8 cellular contexts compared by ENCODE assay signal in the genomic region with DNA sequence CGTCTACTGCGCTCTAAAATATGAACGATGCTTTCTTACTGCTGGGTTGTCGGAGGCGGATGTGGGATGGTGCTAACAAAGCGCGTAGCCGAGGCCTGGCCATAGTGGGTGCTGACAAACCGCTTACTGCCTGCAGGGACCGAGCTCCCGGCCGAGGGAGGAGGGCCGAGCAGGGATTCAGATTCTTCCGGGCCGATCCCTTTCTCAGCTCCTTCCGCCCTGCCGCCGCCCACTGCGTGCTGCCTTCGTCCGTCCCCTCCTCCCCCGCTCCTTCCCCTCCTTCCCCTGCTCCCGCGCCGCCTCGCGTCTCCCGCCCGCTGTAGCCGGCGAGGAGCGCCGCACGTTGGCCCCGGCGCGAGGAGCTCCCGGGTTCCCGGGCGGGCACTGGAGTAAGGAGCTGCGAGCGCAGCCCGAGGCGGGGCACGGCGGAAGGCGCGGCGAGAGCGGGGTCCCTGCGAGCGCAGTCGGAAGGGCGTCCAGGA. TPM values are rescaled to one million over a fixed set of nuclear protein-coding genes. Genes with fewer than 3 reads are reported as not detected.
DNase-seq lines count a peak whose midpoint lies in the region; ATAC-seq and TF ChIP-seq lines count a peak whose summit lies in the region.

STK32B (plus strand) TSS at position 271 of the 482 bp plus-strand sequence.

- no peaks in the 10 kb centered on the region for H3K36me3 ChIP-seq in vagina

- no peak within 1 kb of the TSS for H3K27ac Mint-ChIP-seq in WTC11
- H3K27ac Mint-ChIP-seq in naive thymus-derived CD8-positive, alpha-beta T cell: peak within 1 kb of the TSS in 1 of 10 donors; percentile 51

- DNase-seq in D341Med (ENCODE audit: low spot score): peak; percentile 74
- DNase-seq in HK-2 (ENCODE audit: unreplicated experiment): peak; percentile 90
- peak; percentile 70 for DNase-seq in WTC11 (ENCODE audit: low spot score)
- DNase-seq in fibroblast of peridontal ligament (ENCODE audit: extremely low read depth): peak; percentile 63
- DNase-seq in naive thymus-derived CD8-positive, alpha-beta T cell: no peak
- DNase-seq in vagina (ENCODE audit: extremely low spot score in 2 of 2): peak; percentile 61 to 81
- DNase-seq in effector CD8-positive, alpha-beta T cell (lab: John Stamatoyannopoulos, UW): no peak

- ATAC-seq in WTC11 (peak; percentile 68), HG03469 (IDR thresholded peaks at IDR 0.05; ENCODE audit: unreplicated experiment) (no peak)
- ATAC-seq in naive thymus-derived CD8-positive, alpha-beta T cell: peak; percentile 41 to 61

- CTCF ChIA-PET in WTC11 (lab: Charles Lee): interaction anchor here (0.6 to 2.2 kb wide), 24 partner anchors 8 to 658 kb away, joined by 3 to 10 read pairs (median 4); partner anchors contain the start of gene EVC2

- intact Hi-C loops in vagina (cut with DNase I): no loop called here

- peak within 1 kb of the TSS; percentile 49 to 64 for H3K4me3 ChIP-seq in vagina

- no peaks in the 10 kb centered on the region for H3K9me3 ChIP-seq in vagina

- H3K36me3 Mint-ChIP-seq in WTC11: no peaks in the 10 kb centered on the region
- H3K36me3 Mint-ChIP-seq in naive thymus-derived CD8-positive, alpha-beta T cell: no peaks in the 10 kb centered on the region

- POLR2A ChIA-PET in WTC11 (lab: Charles Lee): no interaction called here
- POLR2A ChIA-PET in naive thymus-derived CD8-positive, alpha-beta T cell (lab: Charles Lee): no interaction called here

- peaks cover 1% of the 10 kb centered on the region; the same call in 1 of the 2 replicates for H3K9me3 Mint-ChIP-seq in WTC11
- H3K9me3 Mint-ChIP-seq in naive thymus-derived CD8-positive, alpha-beta T cell: peaks cover 0 to 2% (median 0%) of the 10 kb centered on the region in 9 donors

- no peaks in the 10 kb centered on the region for H3K27me3 ChIP-seq in vagina

- peaks cover 7% of the 10 kb centered on the region for H3K4me1 ChIP-seq in vagina

- peak within 1 kb of the TSS; percentile 64 for H3K27ac ChIP-seq in vagina

- peaks cover 7% of the 10 kb centered on the region; the same call in 1 of the 2 replicates for H3K4me1 Mint-ChIP-seq in WTC11
- H3K4me1 Mint-ChIP-seq in naive thymus-derived CD8-positive, alpha-beta T cell: peaks cover 9 to 20% (median 16%) of the 10 kb centered on the region in 4 donors

- H3K27me3 Mint-ChIP-seq in WTC11 (ENCODE audit: low read depth): peaks cover 66% of the 10 kb centered on the region
- H3K27me3 Mint-ChIP-seq in naive thymus-derived CD8-positive, alpha-beta T cell: peaks cover 27 to 62% (median 41%) of the 10 kb centered on the region in 5 donors

- no peak for TF ChIP-seq CTCF in WTC11 (IDR thresholded peaks at IDR 0.05)
- TF ChIP-seq CTCF in vagina (IDR thresholded peaks at IDR 0.05): no peak

- no peak for TF ChIP-seq POLR2A in vagina (IDR thresholded peaks at IDR 0.05)

- H3K4me3 Mint-ChIP-seq in WTC11: peak within 1 kb of the TSS; percentile 87
- peak within 1 kb of the TSS; percentile 69 to 88 (median 83) for H3K4me3 Mint-ChIP-seq in naive thymus-derived CD8-positive, alpha-beta T cell

TF ChIP-seq in WTC11, 78 proteins besides CTCF, POLR2A, EP300 and RAD21 (continues in another document):
- TF ChIP-seq EMX1 (CRISPR knock-in tag; IDR thresholded peaks at IDR 0.05) (no peak), ELF4 (CRISPR knock-in tag; IDR thresholded peaks at IDR 0.05; ENCODE audit: low read depth) (no peak), RELA (CRISPR knock-in tag; IDR thresholded peaks at IDR 0.05; ENCODE audit: borderline replicate concordance) (0 out of 2 replicates have a peak, but pooled peaks have one; percentile 18), IRF2 (CRISPR knock-in tag; IDR thresholded peaks at IDR 0.05; ENCODE audit: borderline replicate concordance, low read depth) (no peak), GTF2I (CRISPR knock-in tag; conservative IDR thresholded peaks at IDR 0.05) (no peak), NR1H2 (CRISPR knock-in tag; IDR thresholded peaks at IDR 0.05) (0 out of 2 replicates have a peak, but pooled peaks have one; percentile 34), E2F1 (CRISPR knock-in tag; IDR thresholded peaks at IDR 0.05) (no peak), PRDM15 (CRISPR knock-in tag; IDR thresholded peaks at IDR 0.05) (no peak), ZNF263 (CRISPR knock-in tag; IDR thresholded peaks at IDR 0.05; ENCODE audit: low read depth) (0 out of 2 replicates have a peak, but pooled peaks have one; percentile 57), IRF1 (CRISPR knock-in tag; IDR thresholded peaks at IDR 0.05) (no peak), STAT6 (CRISPR knock-in tag; conservative IDR thresholded peaks at IDR 0.05; ENCODE audit: low read depth) (no peak), PRRX2 (CRISPR knock-in tag; IDR thresholded peaks at IDR 0.05) (no peak), FOXK1 (CRISPR knock-in tag; IDR thresholded peaks at IDR 0.05) (0 out of 2 replicates have a peak, but pooled peaks have one; percentile 16), JAZF1 (CRISPR knock-in tag; IDR thresholded peaks at IDR 0.05) (no peak), CBFB (CRISPR knock-in tag; IDR thresholded peaks at IDR 0.05; ENCODE audit: low read depth) (no peak; the same call in 1 of the 2 replicates), ZNF121 (CRISPR knock-in tag; IDR thresholded peaks at IDR 0.05) (no peak), KAT7 (CRISPR knock-in tag; IDR thresholded peaks at IDR 0.05; ENCODE audit: borderline replicate concordance) (no peak), ZNF232 (CRISPR knock-in tag; IDR thresholded peaks at IDR 0.05) (no peak)

RNA-seq across cellular contexts. Expression of gene STK32B, which starts in this region (rescaled TPM):
- 1.2 to 1.9 TPM (median 1.6 TPM) in 3 replicates for total RNA-seq in WTC11 (2021)
- not detected for total RNA-seq in naive thymus-derived CD8-positive, alpha-beta T cell
- not detected for polyA plus RNA-seq in naive thymus-derived CD8-positive, alpha-beta T cell
- total RNA-seq in vagina: 6.4 TPM

Comparison
In these comparisons a context has a peak if more than half of its experiments do, and no peak if none do; other contexts are left out.
1. Peak in ATAC-seq in naive thymus-derived CD8-positive, alpha-beta T cell; RNA of the gene not detected or under 1 TPM.
2. DNase-seq: peak in D341Med (single experiment), HK-2 (single experiment), WTC11 (single experiment), fibroblast of peridontal ligament (single experiment) and vagina (2 of 2); none in naive thymus-derived CD8-positive, alpha-beta T cell (0 of 10) and effector CD8-positive, alpha-beta T cell (single experiment).